In the genomic region with DNA sequence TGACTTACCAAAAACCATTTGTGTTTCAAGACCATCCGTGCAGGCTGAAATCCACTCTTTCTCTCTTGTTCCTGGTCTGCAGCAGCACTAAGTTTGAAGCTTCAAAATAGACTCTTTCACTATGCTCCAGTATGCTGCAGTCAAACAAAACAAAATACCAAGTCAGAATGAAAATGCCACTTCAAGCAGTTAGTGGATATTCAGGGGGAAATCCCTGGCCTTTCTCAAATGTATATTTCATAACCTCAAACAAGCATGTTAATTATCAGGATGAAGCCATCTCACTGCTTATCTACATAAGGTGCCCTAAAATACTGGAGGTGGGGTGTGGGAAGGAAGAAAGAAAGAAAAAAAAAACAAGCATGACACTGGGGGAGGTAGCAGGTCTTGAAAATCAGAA, we compare ENCODE assay signal across 13 cellular contexts.
DNase-seq lines count a peak whose midpoint lies in the region; ATAC-seq and TF ChIP-seq lines count a peak whose summit lies in the region.
"Had no signal": no experiment of that assay in that cellular context is flagged by ENCODE, and none has a peak within 500 bp of the region (broad histone marks: within the 10 kb centered on the region; RNA-seq: fewer than 3 reads in every experiment).

No MANE protein-coding gene starts in this region.

- peaks cover 70% of the 10 kb centered on the region for H3K4me1 Mint-ChIP-seq in activated CD8-positive, alpha-beta memory T cell treated with anti-CD3 and anti-CD28 coated beads, Interleukin-2, amount 10 ng/mL, durations not matched to agents 7 days and 5 days
- H3K4me1 Mint-ChIP-seq in naive thymus-derived CD4-positive, alpha-beta T cell: peaks cover 24 to 67% (median 30%) of the 10 kb centered on the region in 7 donors

- peak overlapping the region; percentile 53 for H3K4me3 Mint-ChIP-seq in activated CD8-positive, alpha-beta memory T cell treated with anti-CD3 and anti-CD28 coated beads, Interleukin-2, amount 10 ng/mL, durations not matched to agents 7 days and 5 days
- H3K4me3 Mint-ChIP-seq in naive thymus-derived CD4-positive, alpha-beta T cell: peak overlapping the region in 1 of 10 donors; percentile 45
- H3K4me3 Mint-ChIP-seq: naive B cell had no signal

- intact Hi-C loops in naive thymus-derived CD4-positive, alpha-beta T cell (cut with micrococcal nuclease): loop anchor here (1.0 to 10.0 kb wide), 4 partner anchors 12 to 143 kb away; a partner anchor contains a TSS

- H3K27ac Mint-ChIP-seq in activated CD8-positive, alpha-beta memory T cell treated with anti-CD3 and anti-CD28 coated beads, Interleukin-2, amount 10 ng/mL, durations not matched to agents 7 days and 5 days: peak overlapping the region; percentile 85
- H3K27ac Mint-ChIP-seq in naive thymus-derived CD4-positive, alpha-beta T cell: peak overlapping the region in 2 of 9 donors; percentile 11 to 93

- no peaks in the 10 kb centered on the region for H3K9me3 ChIP-seq in naive thymus-derived CD4-positive, alpha-beta T cell (ENCODE audit: control insufficient read depth in 2 of 3, low read length in 3 of 3)
- H3K9me3 ChIP-seq in MM.1S (replicated peaks; ENCODE audit: insufficient read depth, low read length): no peaks in the 10 kb centered on the region

- no peak for TF ChIP-seq CTCF in MM.1S (IDR thresholded peaks at IDR 0.05; ENCODE audit: low read length)

- H3K4me2 ChIP-seq in MM.1S (ENCODE audit: low read depth, low read length): no peak overlapping the region
- H3K4me2 ChIP-seq: A549 had no signal

- H2AFZ ChIP-seq in MM.1S (ENCODE audit: low read length): no peak overlapping the region

- CTCF ChIA-PET in activated CD8-positive, alpha-beta memory T cell treated with anti-CD3 and anti-CD28 coated beads, Interleukin-2, amount 10 ng/mL, durations not matched to agents 7 days and 5 days (lab: Charles Lee): interaction anchor here (0.9 to 2.5 kb wide), 10 partner anchors 11 to 146 kb away, joined by 3 to 19 read pairs (median 6); a partner anchor contains a TSS
- CTCF ChIA-PET in naive thymus-derived CD4-positive, alpha-beta T cell (lab: Charles Lee): no interaction called here

- ATAC-seq in activated CD8-positive, alpha-beta memory T cell treated with anti-CD3 and anti-CD28 coated beads, Interleukin-2, amount 10 ng/mL, durations not matched to agents 7 days and 5 days: peak; percentile 47
- ATAC-seq in GM19467 (IDR thresholded peaks at IDR 0.05; ENCODE audit: unreplicated experiment): peak; percentile 45
- peak; percentile 63 for ATAC-seq in HG03520 (IDR thresholded peaks at IDR 0.05; ENCODE audit: unreplicated experiment)
- ATAC-seq in naive thymus-derived CD4-positive, alpha-beta T cell: peak; percentile 5
- ATAC-seq: A549, HCT116 had no signal

- no peaks in the 10 kb centered on the region for H3K9me2 ChIP-seq in MM.1S (replicated peaks; ENCODE audit: insufficient read depth, low read length)

- no peaks in the 10 kb centered on the region for H3K27me3 ChIP-seq in naive thymus-derived CD4-positive, alpha-beta T cell (ENCODE audit: control insufficient read depth in 2 of 2, insufficient read depth in 2 of 2, low read length in 2 of 2)
- H3K27me3 ChIP-seq in MM.1S (replicated peaks; ENCODE audit: insufficient read depth, low read length): no peaks in the 10 kb centered on the region

- peaks cover 9% of the 10 kb centered on the region for H3K9me3 Mint-ChIP-seq in activated CD8-positive, alpha-beta memory T cell treated with anti-CD3 and anti-CD28 coated beads, Interleukin-2, amount 10 ng/mL, durations not matched to agents 7 days and 5 days (ENCODE audit: low read depth)
- peaks cover 0 to 10% (median 4%) of the 10 kb centered on the region in 11 donors for H3K9me3 Mint-ChIP-seq in naive thymus-derived CD4-positive, alpha-beta T cell

- DNase-seq in activated CD8-positive, alpha-beta memory T cell treated with anti-CD3 and anti-CD28 coated beads, Interleukin-2, amount 10 ng/mL, durations not matched to agents 7 days and 5 days: no peak
- DNase-seq in activated CD8-positive, alpha-beta memory T cell treated with anti-CD3 and anti-CD28 coated beads, Interleukin-2, amount 50 U/mL, for 4 hours: no peak
- DNase-seq in naive thymus-derived CD4-positive, alpha-beta T cell: no peak
- DNase-seq in effector CD4-positive, alpha-beta T cell: no peak
- DNase-seq in GM19240 (ENCODE audit: insufficient read length, low spot score) (no peak), MM.1S (no peak)
- DNase-seq: DND-41, head of caudate nucleus, naive B cell had no signal

- H3K4me1 ChIP-seq in naive thymus-derived CD4-positive, alpha-beta T cell (ENCODE audit: control insufficient read depth in 2 of 2, insufficient read depth in 2 of 2, low read length in 2 of 2): peaks cover 0 to 61% of the 10 kb centered on the region in 2 donors
- H3K4me1 ChIP-seq in MM.1S (ENCODE audit: low read length): peaks cover 11% of the 10 kb centered on the region
- H3K4me1 ChIP-seq: A549 had no signal

- H3K27ac ChIP-seq in naive thymus-derived CD4-positive, alpha-beta T cell (ENCODE audit: low read depth, low read length): no peak overlapping the region
- H3K27ac ChIP-seq in MM.1S (ENCODE audit: low read length): no peak overlapping the region
- H3K27ac ChIP-seq: A549 had no signal

- H3K4me3 ChIP-seq in naive thymus-derived CD4-positive, alpha-beta T cell (ENCODE audit: low read length): no peak overlapping the region
- H3K4me3 ChIP-seq in MM.1S (ENCODE audit: low read length): no peak overlapping the region
- H3K4me3 ChIP-seq: A549 had no signal

- POLR2A ChIA-PET in naive thymus-derived CD4-positive, alpha-beta T cell (lab: Charles Lee): no interaction called here

- no peaks in the 10 kb centered on the region for H3K79me2 ChIP-seq in MM.1S (ENCODE audit: low read length)

- H4K20me1 ChIP-seq in MM.1S (ENCODE audit: insufficient read depth, low read length): no peaks in the 10 kb centered on the region

- no peaks in the 10 kb centered on the region for H3K27me3 Mint-ChIP-seq in activated CD8-positive, alpha-beta memory T cell treated with anti-CD3 and anti-CD28 coated beads, Interleukin-2, amount 10 ng/mL, durations not matched to agents 7 days and 5 days
- H3K27me3 Mint-ChIP-seq in naive thymus-derived CD4-positive, alpha-beta T cell: no peaks in the 10 kb centered on the region
- H3K27me3 Mint-ChIP-seq: naive B cell had no signal

- no peak overlapping the region for H3K9ac ChIP-seq in MM.1S (ENCODE audit: low read length)

- H3F3A ChIP-seq in MM.1S (ENCODE audit: insufficient read depth, low read length): no peaks in the 10 kb centered on the region

- H3K36me3 Mint-ChIP-seq in activated CD8-positive, alpha-beta memory T cell treated with anti-CD3 and anti-CD28 coated beads, Interleukin-2, amount 10 ng/mL, durations not matched to agents 7 days and 5 days: peaks cover 45% of the 10 kb centered on the region
- H3K36me3 Mint-ChIP-seq in naive thymus-derived CD4-positive, alpha-beta T cell: peaks cover 12 to 55% (median 20%) of the 10 kb centered on the region in 5 donors
- H3K36me3 Mint-ChIP-seq: naive B cell had no signal

- peaks cover 0 to 4% (median 0%) of the 10 kb centered on the region in 3 experiments for H3K36me3 ChIP-seq in naive thymus-derived CD4-positive, alpha-beta T cell (ENCODE audit: control insufficient read depth in 2 of 3, insufficient read depth in 3 of 3, low read length in 3 of 3)
- no peaks in the 10 kb centered on the region for H3K36me3 ChIP-seq in MM.1S (replicated peaks; ENCODE audit: insufficient read depth, low read length)

Comparison
In these comparisons a context has a peak if more than half of its experiments do, and no peak if none do; other contexts are left out.
1. ATAC-seq: peak in every context shown above with its lines; median percentile 63 in HG03520; 47 in activated CD8-positive, alpha-beta memory T cell treated with anti-CD3 and anti-CD28 coated beads, Interleukin-2, amount 10 ng/mL, durations not matched to agents 7 days and 5 days; 45 in GM19467; 5 in naive thymus-derived CD4-positive, alpha-beta T cell.